ENCODE assay signal across 24 cellular contexts in the genomic region with DNA sequence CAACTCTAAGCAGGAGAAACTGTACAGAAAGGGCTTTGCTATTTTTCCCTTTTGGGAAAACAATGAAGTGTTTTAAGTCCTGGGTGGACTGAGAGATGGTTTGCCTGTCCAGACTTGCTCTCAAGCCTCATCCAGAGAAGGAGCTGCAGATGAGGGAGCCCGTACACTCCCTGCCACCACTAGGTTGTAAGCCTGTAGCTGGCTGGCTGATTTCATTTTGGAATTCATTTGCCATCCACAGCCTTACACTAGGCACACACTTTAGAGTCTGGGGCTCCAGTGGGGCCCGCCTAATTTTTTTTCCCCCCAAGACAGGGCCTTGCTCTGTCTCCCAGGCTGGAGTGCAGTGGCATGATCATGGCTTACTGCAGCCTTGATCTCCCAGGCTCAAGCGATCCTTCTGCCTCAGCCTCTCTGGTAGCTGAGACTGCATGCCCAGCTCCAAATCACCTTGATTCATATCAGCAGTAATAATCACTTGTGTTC. TPM values are rescaled to one million over a fixed set of nuclear protein-coding genes. Genes with fewer than 3 reads are reported as not detected.
DNase-seq lines count a peak whose midpoint lies in the region; ATAC-seq and TF ChIP-seq lines count a peak whose summit lies in the region.
"Had no signal": no experiment of that assay in that cellular context is flagged by ENCODE, and none has a peak within 500 bp of the region (broad histone marks: within the 10 kb centered on the region; RNA-seq: fewer than 3 reads in every experiment).

No MANE protein-coding gene starts in this region.

- H3K36me3 Mint-ChIP-seq in activated T-cell treated with anti-CD3 and anti-CD28 coated beads, Interleukin-2, amount 50 U/mL, for 24 hours (ENCODE audit: low read depth): peaks cover 69% of the 10 kb centered on the region
- peaks cover 68% of the 10 kb centered on the region for H3K36me3 Mint-ChIP-seq in activated T-helper 17 cell treated with anti-CD3 and anti-CD28 coated beads, Interleukin-2, amount 50 U/mL, for 72 hours (ENCODE audit: low read depth)
- H3K36me3 Mint-ChIP-seq in stimulated activated naive B cell treated with anti-CD40 and anti-IgM and Interleukin-4, amounts not matched to agents 10 μg/mL and 1 μg/mL and 100 μg/mL, for 72 hours: peaks cover 46 to 55% of the 10 kb centered on the region in 2 donors

- no peaks in the 10 kb centered on the region for H3K9me2 ChIP-seq in hepatocyte (replicated peaks; ENCODE audit: insufficient read depth)

- H3K27me3 Mint-ChIP-seq in activated T-cell treated with anti-CD3 and anti-CD28 coated beads, Interleukin-2, amount 50 U/mL, for 24 hours: no peaks in the 10 kb centered on the region
- H3K27me3 Mint-ChIP-seq in activated T-helper 17 cell treated with anti-CD3 and anti-CD28 coated beads, Interleukin-2, amount 50 U/mL, for 72 hours: no peaks in the 10 kb centered on the region
- H3K27me3 Mint-ChIP-seq in stimulated activated naive B cell treated with anti-CD40 and anti-IgM and Interleukin-4, amounts not matched to agents 10 μg/mL and 1 μg/mL and 100 μg/mL, for 72 hours: no peaks in the 10 kb centered on the region
- H3K27me3 Mint-ChIP-seq: brain; dendritic cell treated with granulocyte-macrophage colony-stimulating factor and Interleukin-4, amounts not matched to agents 40 ng/mL and 50 ng/mL, for 4 days; naive B cell had no signal

- peaks cover 16% of the 10 kb centered on the region for H3K4me1 ChIP-seq in hepatocyte (ENCODE audit: insufficient read depth)

- H3K4me2 ChIP-seq in hepatocyte: no peak overlapping the region

- no peak for ATAC-seq in activated T-helper 17 cell treated with anti-CD3 and anti-CD28 coated beads, Interleukin-2, amount 50 U/mL, for 72 hours (replicated peaks)
- no peak for ATAC-seq in stimulated activated naive B cell treated with anti-CD40 and anti-IgM and Interleukin-4, amounts not matched to agents 10 μg/mL and 1 μg/mL and 100 μg/mL, for 72 hours (replicated peaks)
- no peak for ATAC-seq in GM18858 (IDR thresholded peaks at IDR 0.05; ENCODE audit: unreplicated experiment)
- ATAC-seq: activated CD4-positive, CD25-positive, alpha-beta regulatory T cell treated with anti-CD3 and anti-CD28 coated beads, Interleukin-2, amount 50 U/mL, for 24 hours; PC-3 had no signal

- no peaks in the 10 kb centered on the region for H3K27me3 ChIP-seq in hepatocyte
- H3K27me3 ChIP-seq: BE2C, thyroid gland had no signal

- no peaks in the 10 kb centered on the region for H3K79me2 ChIP-seq in hepatocyte

- H3K27ac ChIP-seq in hepatocyte: peak overlapping the region; percentile 57
- H3K27ac ChIP-seq: thyroid gland had no signal

- no peak for DNase-seq in activated T-cell treated with anti-CD3 and anti-CD28 coated beads, Interleukin-2, amount 50 U/mL, for 24 hours
- DNase-seq in activated T-cell treated with anti-CD3 and anti-CD28 coated beads, Interleukin-2, amount 50 U/mL, for 1 hour: no peak
- DNase-seq in hepatocyte (ENCODE audit: low spot score): no peak
- DNase-seq in stimulated activated naive B cell treated with anti-CD40 and anti-IgM and Interleukin-4, amounts not matched to agents 10 μg/mL and 1 μg/mL and 100 μg/mL, for 72 hours: no peak
- no peak for DNase-seq in anterior cingulate cortex (lab: John Stamatoyannopoulos, UW)
- DNase-seq in midbrain (lab: John Stamatoyannopoulos, UW): no peak
- DNase-seq: 8988T; activated CD8-positive, alpha-beta memory T cell treated with anti-CD3 and anti-CD28 coated beads, Interleukin-2, amount 50 U/mL, for 4 hours; activated naive CD4-positive, alpha-beta T cell treated with anti-CD3 and anti-CD28 coated beads, Interleukin-2, amount 50 U/mL, for 16 hours; BE2C; DMS 273 treated with DMSO at 0.1 percent for 48 hours; Karpas-422; naive B cell; NCI-H1092; NCI-H2107; NCI-H748 treated with DMSO at 0.1 percent for 48 hours; PC-3; stimulated activated CD4-positive, alpha-beta T cell treated with anti-CD3 and anti-CD28 coated beads, Interleukin-4, amount 100 ng/mL, for 4 hours; thyroid gland had no signal

- no peak for TF ChIP-seq CTCF in hepatocyte (IDR thresholded peaks at IDR 0.05; ENCODE audit: poor library complexity)

- no peak overlapping the region for H3K4me3 Mint-ChIP-seq in activated T-cell treated with anti-CD3 and anti-CD28 coated beads, Interleukin-2, amount 50 U/mL, for 24 hours
- peak overlapping the region; percentile 74 for H3K4me3 Mint-ChIP-seq in activated T-helper 17 cell treated with anti-CD3 and anti-CD28 coated beads, Interleukin-2, amount 50 U/mL, for 72 hours
- H3K4me3 Mint-ChIP-seq in stimulated activated naive B cell treated with anti-CD40 and anti-IgM and Interleukin-4, amounts not matched to agents 10 μg/mL and 1 μg/mL and 100 μg/mL, for 72 hours: no peak overlapping the region
- H3K4me3 Mint-ChIP-seq: brain; dendritic cell treated with granulocyte-macrophage colony-stimulating factor and Interleukin-4, amounts not matched to agents 40 ng/mL and 50 ng/mL, for 4 days had no signal

- no peaks in the 10 kb centered on the region for H3K36me3 ChIP-seq in hepatocyte (replicated peaks; ENCODE audit: insufficient read depth, low read depth)

- H3K9me3 ChIP-seq in hepatocyte (ENCODE audit: low read depth): no peaks in the 10 kb centered on the region
- H3K9me3 ChIP-seq: BE2C, thyroid gland had no signal

- no peak overlapping the region for H3K4me3 ChIP-seq in hepatocyte
- H3K4me3 ChIP-seq: thyroid gland had no signal

- WGBS in hepatocyte (ENCODE audit: low lambda C conversion rate, missing lambda C conversion rate): 93% methylated on average over 3 of the region's 3 CpGs

- H2AFZ ChIP-seq in hepatocyte: no peak overlapping the region

- no peaks in the 10 kb centered on the region for H4K20me1 ChIP-seq in hepatocyte (ENCODE audit: insufficient read depth, poor library complexity, severe bottlenecking)

- H3K4me1 Mint-ChIP-seq in activated T-cell treated with anti-CD3 and anti-CD28 coated beads, Interleukin-2, amount 50 U/mL, for 24 hours (ENCODE audit: low read depth): peaks cover 53% of the 10 kb centered on the region
- H3K4me1 Mint-ChIP-seq in activated T-helper 17 cell treated with anti-CD3 and anti-CD28 coated beads, Interleukin-2, amount 50 U/mL, for 72 hours: peaks cover 28% of the 10 kb centered on the region
- H3K4me1 Mint-ChIP-seq in stimulated activated naive B cell treated with anti-CD40 and anti-IgM and Interleukin-4, amounts not matched to agents 10 μg/mL and 1 μg/mL and 100 μg/mL, for 72 hours: peaks cover 33 to 42% of the 10 kb centered on the region in 2 donors

- peak overlapping the region; percentile 74 for H3K27ac Mint-ChIP-seq in activated T-cell treated with anti-CD3 and anti-CD28 coated beads, Interleukin-2, amount 50 U/mL, for 24 hours
- peak overlapping the region; percentile 98 for H3K27ac Mint-ChIP-seq in activated T-helper 17 cell treated with anti-CD3 and anti-CD28 coated beads, Interleukin-2, amount 50 U/mL, for 72 hours
- H3K27ac Mint-ChIP-seq in stimulated activated naive B cell treated with anti-CD40 and anti-IgM and Interleukin-4, amounts not matched to agents 10 μg/mL and 1 μg/mL and 100 μg/mL, for 72 hours: peak overlapping the region; percentile 31
- H3K27ac Mint-ChIP-seq: dendritic cell treated with granulocyte-macrophage colony-stimulating factor and Interleukin-4, amounts not matched to agents 40 ng/mL and 50 ng/mL, for 4 days had no signal

- H3K9me3 Mint-ChIP-seq in activated T-cell treated with anti-CD3 and anti-CD28 coated beads, Interleukin-2, amount 50 U/mL, for 24 hours: no peaks in the 10 kb centered on the region
- no peaks in the 10 kb centered on the region for H3K9me3 Mint-ChIP-seq in activated T-helper 17 cell treated with anti-CD3 and anti-CD28 coated beads, Interleukin-2, amount 50 U/mL, for 72 hours
- no peaks in the 10 kb centered on the region for H3K9me3 Mint-ChIP-seq in stimulated activated naive B cell treated with anti-CD40 and anti-IgM and Interleukin-4, amounts not matched to agents 10 μg/mL and 1 μg/mL and 100 μg/mL, for 72 hours
- H3K9me3 Mint-ChIP-seq: brain; dendritic cell treated with granulocyte-macrophage colony-stimulating factor and Interleukin-4, amounts not matched to agents 40 ng/mL and 50 ng/mL, for 4 days; naive B cell had no signal

RNA-seq across cellular contexts. Expression of a gene that starts 28.4 kb away (rescaled TPM):
- 10 to 100 TPM; 41.4 TPM for total RNA-seq in activated T-helper 17 cell treated with anti-CD3 and anti-CD28 coated beads, Interleukin-2, amount 50 U/mL, for 72 hours
- total RNA-seq in hepatocyte: 81.4 and 87.3 TPM in 2 replicates
- 39.4 and 42.0 TPM in 2 replicates for polyA plus RNA-seq in hepatocyte

RNA-seq across cellular contexts. Expression of a gene that starts 28.5 kb away (rescaled TPM):
- total RNA-seq in activated T-helper 17 cell treated with anti-CD3 and anti-CD28 coated beads, Interleukin-2, amount 50 U/mL, for 72 hours: 10 to 100 TPM; 61.9 to 93.1 TPM
- 41.1 and 44.6 TPM in 2 replicates for total RNA-seq in hepatocyte
- polyA plus RNA-seq in hepatocyte: 31.7 and 39.7 TPM in 2 replicates

RNA-seq across cellular contexts. Expression of a gene that starts 41.4 kb away (rescaled TPM):
- 10 to 100 TPM; 25.9 to 43.0 TPM for total RNA-seq in activated T-helper 17 cell treated with anti-CD3 and anti-CD28 coated beads, Interleukin-2, amount 50 U/mL, for 72 hours
- total RNA-seq in hepatocyte: 31.2 and 32.0 TPM in 2 replicates
- polyA plus RNA-seq in hepatocyte: 9.1 and 11.7 TPM in 2 replicates

Comparison
In these comparisons a context has a peak if more than half of its experiments do, and no peak if none do; other contexts are left out.
1. H3K27ac Mint-ChIP-seq: peak in every context shown above with its lines; median percentile 98 in activated T-helper 17 cell treated with anti-CD3 and anti-CD28 coated beads, Interleukin-2, amount 50 U/mL, for 72 hours; 74 in activated T-cell treated with anti-CD3 and anti-CD28 coated beads, Interleukin-2, amount 50 U/mL, for 24 hours; 31 in stimulated activated naive B cell treated with anti-CD40 and anti-IgM and Interleukin-4, amounts not matched to agents 10 μg/mL and 1 μg/mL and 100 μg/mL, for 72 hours.